In genomic region chr13:92297971-92298942, GRCh38 we compare ENCODE assay signal across 1 cellular context.
TF ChIP-seq lines count a peak whose summit lies in the region.

No MANE protein-coding gene starts in this region.

TF ChIP-seq in K562, 482 proteins besides CTCF, POLR2A, EP300 and RAD21 (continued from another document):
- TF ChIP-seq ATF2 (CRISPR knock-in tag; IDR thresholded peaks at IDR 0.05) (0 out of 2 replicates have a peak, but pooled peaks have one; percentile 42), ZNF124 (CRISPR knock-in tag; IDR thresholded peaks at IDR 0.05) (0 out of 2 replicates have a peak, but pooled peaks have one; percentile 54), SREBF1 (IDR thresholded peaks at IDR 0.05; ENCODE audit: borderline replicate concordance, low read depth, low read length) (no peak), STAG1 (CRISPR knock-in tag; IDR thresholded peaks at IDR 0.05; ENCODE audit: borderline replicate concordance) (no peak), ZNF639 (CRISPR knock-in tag; conservative IDR thresholded peaks at IDR 0.05 in 1 of 2, IDR thresholded peaks at IDR 0.05 in 1 of 2) (0 out of 4 replicates have a peak, but pooled peaks of 1 of the 2 experiments have one; percentile 45), ZNF407 (IDR thresholded peaks at IDR 0.05; ENCODE audit: low read depth) (no peak), YY1 (IDR thresholded peaks at IDR 0.05; ENCODE audit: borderline replicate concordance in 1 of 3, control insufficient read depth in 1 of 3, extremely low read depth in 1 of 3, insufficient read depth in 3 of 3, insufficient read length in 1 of 3, insufficient replicate concordance in 2 of 3, low read depth in 1 of 3, low read length in 2 of 3) (no peak), ELK1 (CRISPR knock-in tag; IDR thresholded peaks at IDR 0.05) (0 out of 2 replicates have a peak, but pooled peaks have one; percentile 67)
